Comparison of ENCODE assay signal across 8 cellular contexts in genomic region chr14:75277000-75277795, GRCh38. TPM values are rescaled to one million over a fixed set of nuclear protein-coding genes. Genes with fewer than 3 reads are reported as not detected.
DNase-seq lines count a peak whose midpoint lies in the region; ATAC-seq, FAIRE-seq and TF ChIP-seq lines count a peak whose summit lies in the region.

No MANE protein-coding gene starts in this region.

- H3K27me3 ChIP-seq in SJCRH30 (no peaks in the 10 kb centered on the region), cardiac muscle cell (no peaks in the 10 kb centered on the region)

- DNase-seq in G401 (ENCODE audit: low spot score) (peak; percentile 83), LNCaP clone FGC (ENCODE audit: low read depth) (no peak), SJCRH30 (peak; percentile 78 to 81), amniotic stem cell (lab: John Stamatoyannopoulos, UW) (peak; percentile 76), cardiac muscle cell (ENCODE audit: low read depth in 1 of 2, low spot score in 1 of 2) (peak; percentile 90 to 96), nucleus accumbens (lab: John Stamatoyannopoulos, UW) (peak; percentile 24 to 95 (median 78)), H54 (ENCODE audit: insufficient read length, low spot score) (no peak)

- peak; percentile 18; the same call in 1 of the 2 replicates for TF ChIP-seq CTCF in LNCaP clone FGC (IDR thresholded peaks at IDR 0.05; ENCODE audit: control insufficient read depth, extremely low read depth, insufficient read depth)
- TF ChIP-seq CTCF in cardiac muscle cell (IDR thresholded peaks at IDR 0.05; ENCODE audit: low read depth, low read length): no peak

- H3K4me1 ChIP-seq in SJCRH30 (peaks cover 4% of the 10 kb centered on the region; the same call in 1 of the 2 replicates), cardiac muscle cell (ENCODE audit: low read depth) (peaks cover 9% of the 10 kb centered on the region)

- no peak for TF ChIP-seq POLR2A in H54 (IDR thresholded peaks at IDR 0.05; ENCODE audit: low read depth, low read length)

- H3K4me3 ChIP-seq in LNCaP clone FGC (ENCODE audit: low read depth, low read length): peak overlapping the region; percentile 56
- peak overlapping the region; percentile 65 for H3K4me3 ChIP-seq in SJCRH30
- H3K4me3 ChIP-seq in cardiac muscle cell: peak overlapping the region; percentile 47

- in situ Hi-C loops in G401 (cut with HindIII; ENCODE audit: low sequenced_read_pairs): no loop called here

- ATAC-seq in GM21515 (IDR thresholded peaks at IDR 0.05; ENCODE audit: unreplicated experiment): no peak

- peak overlapping the region; percentile 98; the same call in 1 of the 2 replicates for H3K27ac ChIP-seq in SJCRH30
- peak overlapping the region; percentile 99 for H3K27ac ChIP-seq in cardiac muscle cell

- H3K36me3 ChIP-seq in SJCRH30: no peaks in the 10 kb centered on the region
- no peaks in the 10 kb centered on the region for H3K36me3 ChIP-seq in cardiac muscle cell

- H3K9me3 ChIP-seq in SJCRH30 (replicated peaks): no peaks in the 10 kb centered on the region
- H3K9me3 ChIP-seq in cardiac muscle cell (ENCODE audit: low read depth): no peaks in the 10 kb centered on the region

- FAIRE-seq in H54 (lab: Jason Lieb, UNC): no peak

RNA-seq across cellular contexts. Expression of gene FOS, which starts 1.4 kb away (rescaled TPM):
- 29.8 and 41.0 TPM in 2 replicates for total RNA-seq in G401 (2014; rRNA removed; shearing (Covaris generic))
- total RNA-seq in SJCRH30 (2014; rRNA removed; shearing (Covaris generic)): 2.9 and 3.1 TPM in 2 replicates
- total RNA-seq in cardiac muscle cell: 44.3 and 66.0 TPM in 2 replicates
- 45.3 and 55.3 TPM in 2 replicates for polyA plus RNA-seq in cardiac muscle cell

Comparison
In these comparisons a context has a peak if more than half of its experiments do, and no peak if none do; other contexts are left out.
1. DNase-seq: peak in G401 (single experiment), SJCRH30 (2 of 2), amniotic stem cell (single experiment), cardiac muscle cell (2 of 2) and nucleus accumbens (56 of 56); none in LNCaP clone FGC (single experiment) and H54 (single experiment).
2. Peak in every context shown above with its lines, with median percentiles within 50 percentile points of each other: H3K4me3 ChIP-seq.